ENCODE assay signal across 1 cellular context in the genomic region with DNA sequence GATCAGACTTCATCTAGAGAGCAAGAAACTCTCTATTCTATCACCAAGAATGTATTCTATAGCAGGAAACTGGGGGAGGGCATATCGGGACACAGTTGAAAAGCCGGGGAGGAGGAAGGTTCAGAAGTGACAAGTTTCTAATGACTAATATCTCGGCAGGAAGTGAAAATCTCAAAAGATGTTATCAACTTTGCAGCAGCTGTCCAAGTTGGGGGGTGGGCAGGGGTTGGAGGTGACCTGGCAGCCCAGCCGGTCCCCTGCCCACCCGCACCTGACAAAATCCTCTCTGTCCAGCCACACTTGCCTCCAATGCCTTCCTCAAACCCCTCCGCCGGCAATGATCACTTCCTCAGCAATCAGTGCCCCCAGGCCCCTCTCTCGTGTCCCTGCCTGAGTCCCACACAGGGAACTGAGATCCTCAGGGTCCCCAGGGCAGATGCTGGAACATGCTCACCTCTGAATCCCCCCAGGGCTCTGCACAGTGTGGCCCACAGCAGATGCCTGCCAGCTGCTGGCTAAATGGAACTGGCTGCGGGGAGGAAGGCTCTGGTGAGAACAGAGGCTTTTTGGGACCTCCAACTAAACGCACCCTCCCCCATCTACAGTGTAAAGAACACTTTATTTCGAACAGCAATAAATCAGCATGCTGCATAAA.
A peak's percentile ranks its signal among the peaks of the same experiment; 100 is the strongest.
TF ChIP-seq lines count a peak whose summit lies in the region.

No MANE protein-coding gene starts in this region.

TF ChIP-seq in GM12878, 131 proteins besides CTCF, POLR2A, EP300 and RAD21 (continued from another document and continues in another):
- TF ChIP-seq, protein P1, sequence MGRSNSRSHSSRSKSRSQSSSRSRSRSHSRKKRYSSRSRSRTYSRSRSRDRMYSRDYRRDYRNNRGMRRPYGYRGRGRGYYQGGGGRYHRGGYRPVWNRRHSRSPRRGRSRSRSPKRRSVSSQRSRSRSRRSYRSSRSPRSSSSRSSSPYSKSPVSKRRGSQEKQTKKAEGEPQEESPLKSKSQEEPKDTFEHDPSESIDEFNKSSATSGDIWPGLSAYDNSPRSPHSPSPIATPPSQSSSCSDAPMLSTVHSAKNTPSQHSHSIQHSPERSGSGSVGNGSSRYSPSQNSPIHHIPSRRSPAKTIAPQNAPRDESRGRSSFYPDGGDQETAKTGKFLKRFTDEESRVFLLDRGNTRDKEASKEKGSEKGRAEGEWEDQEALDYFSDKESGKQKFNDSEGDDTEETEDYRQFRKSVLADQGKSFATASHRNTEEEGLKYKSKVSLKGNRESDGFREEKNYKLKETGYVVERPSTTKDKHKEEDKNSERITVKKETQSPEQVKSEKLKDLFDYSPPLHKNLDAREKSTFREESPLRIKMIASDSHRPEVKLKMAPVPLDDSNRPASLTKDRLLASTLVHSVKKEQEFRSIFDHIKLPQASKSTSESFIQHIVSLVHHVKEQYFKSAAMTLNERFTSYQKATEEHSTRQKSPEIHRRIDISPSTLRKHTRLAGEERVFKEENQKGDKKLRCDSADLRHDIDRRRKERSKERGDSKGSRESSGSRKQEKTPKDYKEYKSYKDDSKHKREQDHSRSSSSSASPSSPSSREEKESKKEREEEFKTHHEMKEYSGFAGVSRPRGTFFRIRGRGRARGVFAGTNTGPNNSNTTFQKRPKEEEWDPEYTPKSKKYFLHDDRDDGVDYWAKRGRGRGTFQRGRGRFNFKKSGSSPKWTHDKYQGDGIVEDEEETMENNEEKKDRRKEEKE (IDR thresholded peaks at IDR 0.05) = no peak
- TF ChIP-seq, protein P2, sequence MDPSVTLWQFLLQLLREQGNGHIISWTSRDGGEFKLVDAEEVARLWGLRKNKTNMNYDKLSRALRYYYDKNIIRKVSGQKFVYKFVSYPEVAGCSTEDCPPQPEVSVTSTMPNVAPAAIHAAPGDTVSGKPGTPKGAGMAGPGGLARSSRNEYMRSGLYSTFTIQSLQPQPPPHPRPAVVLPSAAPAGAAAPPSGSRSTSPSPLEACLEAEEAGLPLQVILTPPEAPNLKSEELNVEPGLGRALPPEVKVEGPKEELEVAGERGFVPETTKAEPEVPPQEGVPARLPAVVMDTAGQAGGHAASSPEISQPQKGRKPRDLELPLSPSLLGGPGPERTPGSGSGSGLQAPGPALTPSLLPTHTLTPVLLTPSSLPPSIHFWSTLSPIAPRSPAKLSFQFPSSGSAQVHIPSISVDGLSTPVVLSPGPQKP (IDR thresholded peaks at IDR 0.05; ENCODE audit: low read depth, low read length) = no peak; the same call in 1 of the 2 replicates
- TF ChIP-seq, protein P3, sequence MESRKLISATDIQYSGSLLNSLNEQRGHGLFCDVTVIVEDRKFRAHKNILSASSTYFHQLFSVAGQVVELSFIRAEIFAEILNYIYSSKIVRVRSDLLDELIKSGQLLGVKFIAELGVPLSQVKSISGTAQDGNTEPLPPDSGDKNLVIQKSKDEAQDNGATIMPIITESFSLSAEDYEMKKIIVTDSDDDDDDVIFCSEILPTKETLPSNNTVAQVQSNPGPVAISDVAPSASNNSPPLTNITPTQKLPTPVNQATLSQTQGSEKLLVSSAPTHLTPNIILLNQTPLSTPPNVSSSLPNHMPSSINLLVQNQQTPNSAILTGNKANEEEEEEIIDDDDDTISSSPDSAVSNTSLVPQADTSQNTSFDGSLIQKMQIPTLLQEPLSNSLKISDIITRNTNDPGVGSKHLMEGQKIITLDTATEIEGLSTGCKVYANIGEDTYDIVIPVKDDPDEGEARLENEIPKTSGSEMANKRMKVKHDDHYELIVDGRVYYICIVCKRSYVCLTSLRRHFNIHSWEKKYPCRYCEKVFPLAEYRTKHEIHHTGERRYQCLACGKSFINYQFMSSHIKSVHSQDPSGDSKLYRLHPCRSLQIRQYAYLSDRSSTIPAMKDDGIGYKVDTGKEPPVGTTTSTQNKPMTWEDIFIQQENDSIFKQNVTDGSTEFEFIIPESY (IDR thresholded peaks at IDR 0.05) = no peak
- TF ChIP-seq ZSCAN29 (IDR thresholded peaks at IDR 0.05) = no peak
- TF ChIP-seq, protein P4, sequence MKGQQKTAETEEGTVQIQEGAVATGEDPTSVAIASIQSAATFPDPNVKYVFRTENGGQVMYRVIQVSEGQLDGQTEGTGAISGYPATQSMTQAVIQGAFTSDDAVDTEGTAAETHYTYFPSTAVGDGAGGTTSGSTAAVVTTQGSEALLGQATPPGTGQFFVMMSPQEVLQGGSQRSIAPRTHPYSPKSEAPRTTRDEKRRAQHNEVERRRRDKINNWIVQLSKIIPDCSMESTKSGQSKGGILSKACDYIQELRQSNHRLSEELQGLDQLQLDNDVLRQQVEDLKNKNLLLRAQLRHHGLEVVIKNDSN (IDR thresholded peaks at IDR 0.05; ENCODE audit: borderline replicate concordance, extremely low read length, insufficient read depth, low read depth, low read length) = no peak
- no peak for TF ChIP-seq CHD4 (IDR thresholded peaks at IDR 0.05)
- 0 out of 2 replicates have a peak, but pooled peaks have one; percentile 36 for TF ChIP-seq CHD1 (IDR thresholded peaks at IDR 0.05; ENCODE audit: low read depth, low read length)
- no peak for TF ChIP-seq MYC (IDR thresholded peaks at IDR 0.05; ENCODE audit: insufficient read depth, insufficient read length, insufficient replicate concordance, low read length, severe bottlenecking)
- TF ChIP-seq PAX8 (IDR thresholded peaks at IDR 0.05) = no peak
- TF ChIP-seq SUPT20H (IDR thresholded peaks at IDR 0.05; ENCODE audit: borderline replicate concordance, control insufficient read depth, low read depth, low read length) = no peak
- peak; percentile 47; the same call in 1 of the 3 replicates for TF ChIP-seq POU2F2 (IDR thresholded peaks at IDR 0.05; ENCODE audit: borderline replicate concordance, low read depth, low read length)
- no peak for TF ChIP-seq ZNF24 (IDR thresholded peaks at IDR 0.05)
- TF ChIP-seq NR2F1 (conservative IDR thresholded peaks at IDR 0.05) = peak; percentile 96
- TF ChIP-seq KLF5 (IDR thresholded peaks at IDR 0.05; ENCODE audit: partially characterized antibody) = peak; percentile 53
- TF ChIP-seq TBL1XR1 (IDR thresholded peaks at IDR 0.05; ENCODE audit: low read depth, low read length) = peak; percentile 78
- peak; percentile 20 for TF ChIP-seq HDAC6 (IDR thresholded peaks at IDR 0.05; ENCODE audit: unreplicated experiment)
- TF ChIP-seq HCFC1 (IDR thresholded peaks at IDR 0.05; ENCODE audit: low read length) = no peak
- TF ChIP-seq, protein P5, sequence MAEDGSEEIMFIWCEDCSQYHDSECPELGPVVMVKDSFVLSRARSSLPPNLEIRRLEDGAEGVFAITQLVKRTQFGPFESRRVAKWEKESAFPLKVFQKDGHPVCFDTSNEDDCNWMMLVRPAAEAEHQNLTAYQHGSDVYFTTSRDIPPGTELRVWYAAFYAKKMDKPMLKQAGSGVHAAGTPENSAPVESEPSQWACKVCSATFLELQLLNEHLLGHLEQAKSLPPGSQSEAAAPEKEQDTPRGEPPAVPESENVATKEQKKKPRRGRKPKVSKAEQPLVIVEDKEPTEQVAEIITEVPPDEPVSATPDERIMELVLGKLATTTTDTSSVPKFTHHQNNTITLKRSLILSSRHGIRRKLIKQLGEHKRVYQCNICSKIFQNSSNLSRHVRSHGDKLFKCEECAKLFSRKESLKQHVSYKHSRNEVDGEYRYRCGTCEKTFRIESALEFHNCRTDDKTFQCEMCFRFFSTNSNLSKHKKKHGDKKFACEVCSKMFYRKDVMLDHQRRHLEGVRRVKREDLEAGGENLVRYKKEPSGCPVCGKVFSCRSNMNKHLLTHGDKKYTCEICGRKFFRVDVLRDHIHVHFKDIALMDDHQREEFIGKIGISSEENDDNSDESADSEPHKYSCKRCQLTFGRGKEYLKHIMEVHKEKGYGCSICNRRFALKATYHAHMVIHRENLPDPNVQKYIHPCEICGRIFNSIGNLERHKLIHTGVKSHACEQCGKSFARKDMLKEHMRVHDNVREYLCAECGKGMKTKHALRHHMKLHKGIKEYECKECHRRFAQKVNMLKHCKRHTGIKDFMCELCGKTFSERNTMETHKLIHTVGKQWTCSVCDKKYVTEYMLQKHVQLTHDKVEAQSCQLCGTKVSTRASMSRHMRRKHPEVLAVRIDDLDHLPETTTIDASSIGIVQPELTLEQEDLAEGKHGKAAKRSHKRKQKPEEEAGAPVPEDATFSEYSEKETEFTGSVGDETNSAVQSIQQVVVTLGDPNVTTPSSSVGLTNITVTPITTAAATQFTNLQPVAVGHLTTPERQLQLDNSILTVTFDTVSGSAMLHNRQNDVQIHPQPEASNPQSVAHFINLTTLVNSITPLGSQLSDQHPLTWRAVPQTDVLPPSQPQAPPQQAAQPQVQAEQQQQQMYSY (CRISPR knock-in tag; IDR thresholded peaks at IDR 0.05) = no peak
- no peak; the same call in 1 of the 2 replicates for TF ChIP-seq CBFB (IDR thresholded peaks at IDR 0.05; ENCODE audit: low read depth)
- no peak; the same call in 1 of the 2 replicates for TF ChIP-seq LARP7 (IDR thresholded peaks at IDR 0.05)
- peak; percentile 54 for TF ChIP-seq RELA (IDR thresholded peaks at IDR 0.05; ENCODE audit: borderline replicate concordance, partially characterized antibody)
- 0 out of 2 replicates have a peak, but pooled peaks have one; percentile 71 for TF ChIP-seq RCOR1 (conservative IDR thresholded peaks at IDR 0.05; ENCODE audit: low read depth, low read length)
- peak; percentile 99 for TF ChIP-seq TCF3 (IDR thresholded peaks at IDR 0.05; ENCODE audit: borderline replicate concordance, insufficient read depth, low read depth, low read length)
- TF ChIP-seq, protein P6, sequence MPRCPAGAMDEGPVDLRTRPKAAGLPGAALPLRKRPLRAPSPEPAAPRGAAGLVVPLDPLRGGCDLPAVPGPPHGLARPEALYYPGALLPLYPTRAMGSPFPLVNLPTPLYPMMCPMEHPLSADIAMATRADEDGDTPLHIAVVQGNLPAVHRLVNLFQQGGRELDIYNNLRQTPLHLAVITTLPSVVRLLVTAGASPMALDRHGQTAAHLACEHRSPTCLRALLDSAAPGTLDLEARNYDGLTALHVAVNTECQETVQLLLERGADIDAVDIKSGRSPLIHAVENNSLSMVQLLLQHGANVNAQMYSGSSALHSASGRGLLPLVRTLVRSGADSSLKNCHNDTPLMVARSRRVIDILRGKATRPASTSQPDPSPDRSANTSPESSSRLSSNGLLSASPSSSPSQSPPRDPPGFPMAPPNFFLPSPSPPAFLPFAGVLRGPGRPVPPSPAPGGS (IDR thresholded peaks at IDR 0.05; ENCODE audit: borderline replicate concordance, insufficient read depth, low read depth, low read length, poor library complexity, severe bottlenecking) = peak; percentile 58
- TF ChIP-seq SIX5 (IDR thresholded peaks at IDR 0.05; ENCODE audit: low read depth, low read length, severe bottlenecking) = no peak
- TF ChIP-seq FOXM1 (IDR thresholded peaks at IDR 0.05; ENCODE audit: low read depth, low read length) = no peak
- no peak for TF ChIP-seq WRNIP1 (IDR thresholded peaks at IDR 0.05; ENCODE audit: borderline replicate concordance, low read depth, low read length)
- TF ChIP-seq MTA3 (IDR thresholded peaks at IDR 0.05; ENCODE audit: borderline replicate concordance, low read length) = no peak
- TF ChIP-seq RAD51 (IDR thresholded peaks at IDR 0.05) = no peak
- no peak for TF ChIP-seq RUNX3 (IDR thresholded peaks at IDR 0.05; ENCODE audit: low read length)
- TF ChIP-seq, protein P7, sequence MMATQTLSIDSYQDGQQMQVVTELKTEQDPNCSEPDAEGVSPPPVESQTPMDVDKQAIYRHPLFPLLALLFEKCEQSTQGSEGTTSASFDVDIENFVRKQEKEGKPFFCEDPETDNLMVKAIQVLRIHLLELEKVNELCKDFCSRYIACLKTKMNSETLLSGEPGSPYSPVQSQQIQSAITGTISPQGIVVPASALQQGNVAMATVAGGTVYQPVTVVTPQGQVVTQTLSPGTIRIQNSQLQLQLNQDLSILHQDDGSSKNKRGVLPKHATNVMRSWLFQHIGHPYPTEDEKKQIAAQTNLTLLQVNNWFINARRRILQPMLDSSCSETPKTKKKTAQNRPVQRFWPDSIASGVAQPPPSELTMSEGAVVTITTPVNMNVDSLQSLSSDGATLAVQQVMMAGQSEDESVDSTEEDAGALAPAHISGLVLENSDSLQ (IDR thresholded peaks at IDR 0.05) = 0 out of 2 replicates have a peak, but pooled peaks have one; percentile 18
- 0 out of 2 replicates have a peak, but pooled peaks have one; percentile 35 for TF ChIP-seq SIN3A (IDR thresholded peaks at IDR 0.05; ENCODE audit: low read depth, low read length)
- peak; percentile 99 for TF ChIP-seq DPF2 (IDR thresholded peaks at IDR 0.05)
- TF ChIP-seq TCF12 (IDR thresholded peaks at IDR 0.05; ENCODE audit: low read depth, low read length) = peak; percentile 99
- TF ChIP-seq, protein P8, sequence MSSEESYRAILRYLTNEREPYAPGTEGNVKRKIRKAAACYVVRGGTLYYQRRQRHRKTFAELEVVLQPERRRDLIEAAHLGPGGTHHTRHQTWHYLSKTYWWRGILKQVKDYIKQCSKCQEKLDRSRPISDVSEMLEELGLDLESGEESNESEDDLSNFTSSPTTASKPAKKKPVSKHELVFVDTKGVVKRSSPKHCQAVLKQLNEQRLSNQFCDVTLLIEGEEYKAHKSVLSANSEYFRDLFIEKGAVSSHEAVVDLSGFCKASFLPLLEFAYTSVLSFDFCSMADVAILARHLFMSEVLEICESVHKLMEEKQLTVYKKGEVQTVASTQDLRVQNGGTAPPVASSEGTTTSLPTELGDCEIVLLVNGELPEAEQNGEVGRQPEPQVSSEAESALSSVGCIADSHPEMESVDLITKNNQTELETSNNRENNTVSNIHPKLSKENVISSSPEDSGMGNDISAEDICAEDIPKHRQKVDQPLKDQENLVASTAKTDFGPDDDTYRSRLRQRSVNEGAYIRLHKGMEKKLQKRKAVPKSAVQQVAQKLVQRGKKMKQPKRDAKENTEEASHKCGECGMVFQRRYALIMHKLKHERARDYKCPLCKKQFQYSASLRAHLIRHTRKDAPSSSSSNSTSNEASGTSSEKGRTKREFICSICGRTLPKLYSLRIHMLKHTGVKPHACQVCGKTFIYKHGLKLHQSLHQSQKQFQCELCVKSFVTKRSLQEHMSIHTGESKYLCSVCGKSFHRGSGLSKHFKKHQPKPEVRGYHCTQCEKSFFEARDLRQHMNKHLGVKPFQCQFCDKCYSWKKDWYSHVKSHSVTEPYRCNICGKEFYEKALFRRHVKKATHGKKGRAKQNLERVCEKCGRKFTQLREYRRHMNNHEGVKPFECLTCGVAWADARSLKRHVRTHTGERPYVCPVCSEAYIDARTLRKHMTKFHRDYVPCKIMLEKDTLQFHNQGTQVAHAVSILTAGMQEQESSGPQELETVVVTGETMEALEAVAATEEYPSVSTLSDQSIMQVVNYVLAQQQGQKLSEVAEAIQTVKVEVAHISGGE (CRISPR knock-in tag; IDR thresholded peaks at IDR 0.05) = no peak
- no peak for TF ChIP-seq GABPA (IDR thresholded peaks at IDR 0.05; ENCODE audit: low read depth)
- no peak for TF ChIP-seq YBX1 (IDR thresholded peaks at IDR 0.05)
- TF ChIP-seq SMC3 (IDR thresholded peaks at IDR 0.05; ENCODE audit: borderline replicate concordance, low read length) = peak; percentile 18; the same call in 1 of the 2 replicates
- TF ChIP-seq MEF2B (IDR thresholded peaks at IDR 0.05; ENCODE audit: partially characterized antibody, poor library complexity, severe bottlenecking) = peak; percentile 85
- TF ChIP-seq, protein P9, sequence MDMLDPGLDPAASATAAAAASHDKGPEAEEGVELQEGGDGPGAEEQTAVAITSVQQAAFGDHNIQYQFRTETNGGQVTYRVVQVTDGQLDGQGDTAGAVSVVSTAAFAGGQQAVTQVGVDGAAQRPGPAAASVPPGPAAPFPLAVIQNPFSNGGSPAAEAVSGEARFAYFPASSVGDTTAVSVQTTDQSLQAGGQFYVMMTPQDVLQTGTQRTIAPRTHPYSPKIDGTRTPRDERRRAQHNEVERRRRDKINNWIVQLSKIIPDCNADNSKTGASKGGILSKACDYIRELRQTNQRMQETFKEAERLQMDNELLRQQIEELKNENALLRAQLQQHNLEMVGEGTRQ (IDR thresholded peaks at IDR 0.05; ENCODE audit: borderline replicate concordance, low read depth, low read length) = no peak
- TF ChIP-seq, protein P10, sequence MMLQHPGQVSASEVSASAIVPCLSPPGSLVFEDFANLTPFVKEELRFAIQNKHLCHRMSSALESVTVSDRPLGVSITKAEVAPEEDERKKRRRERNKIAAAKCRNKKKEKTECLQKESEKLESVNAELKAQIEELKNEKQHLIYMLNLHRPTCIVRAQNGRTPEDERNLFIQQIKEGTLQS (IDR thresholded peaks at IDR 0.05; ENCODE audit: borderline replicate concordance, extremely low read depth, low read depth, low read length) = no peak
